16 cellular contexts compared by ENCODE assay signal in the genomic region with DNA sequence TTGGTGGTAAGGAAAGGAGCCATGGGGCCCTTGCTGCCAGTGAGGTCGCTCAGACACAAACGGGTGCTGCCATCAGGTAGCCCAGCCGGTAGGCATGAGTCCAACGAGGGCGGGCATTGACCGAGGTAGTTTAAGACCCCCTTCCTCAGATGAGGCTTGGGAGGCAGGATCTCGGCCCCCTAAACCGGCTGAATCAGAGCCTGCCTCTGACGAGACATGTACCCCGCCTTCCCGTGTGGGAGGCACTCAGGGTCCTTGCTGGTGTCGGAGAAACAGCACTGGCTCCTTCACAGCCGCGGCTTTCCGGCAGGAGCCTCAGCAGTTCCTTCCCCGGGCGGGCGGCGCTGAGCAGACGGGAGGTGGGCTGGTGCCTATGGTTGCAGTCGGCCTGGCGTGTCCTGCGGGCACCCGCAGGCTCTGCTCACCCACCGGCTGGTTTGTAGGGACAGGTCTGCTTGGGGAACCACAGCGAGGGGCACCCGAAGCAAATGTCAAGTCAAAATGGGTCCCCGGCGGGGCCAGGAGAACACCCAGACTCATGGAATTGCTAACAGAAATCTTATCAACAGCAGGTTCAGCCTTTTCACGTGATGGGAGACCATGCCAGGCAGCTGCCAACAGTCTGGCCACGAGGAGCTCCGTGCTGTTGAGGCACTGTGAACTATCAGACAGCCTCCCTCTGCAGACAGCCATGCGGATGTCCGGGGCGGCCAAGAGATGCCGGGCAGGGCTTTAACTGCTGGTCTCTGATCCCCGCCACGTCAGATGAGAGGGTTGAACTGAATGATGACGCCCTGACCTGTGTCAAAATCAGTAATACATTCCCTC. TPM values are rescaled to one million over a fixed set of nuclear protein-coding genes. Genes with fewer than 3 reads are reported as not detected.
"Had no signal": no experiment of that assay in that cellular context is flagged by ENCODE, and none has a peak within 500 bp of the region (broad histone marks: within the 10 kb centered on the region; RNA-seq: fewer than 3 reads in every experiment).

No MANE protein-coding gene starts in this region.

- H3K36me3 Mint-ChIP-seq: WTC11 had no signal

- H3K4me2 ChIP-seq: smooth muscle cell had no signal

- DNase-seq: activated CD4-positive, alpha-beta T cell treated with anti-CD3 and anti-CD28 coated beads, Interleukin-2, amount 10 ng/mL, durations not matched to agents 7 days and 5 days; activated CD8-positive, alpha-beta memory T cell treated with anti-CD3 and anti-CD28 coated beads for 24 hours; stimulated activated CD4-positive, alpha-beta T cell treated with anti-CD3 and anti-CD28 coated beads, Interleukin-2, amount 100 ng/mL, for 24 hours; testis had no signal

- H3K9me3 ChIP-seq: esophagus muscularis mucosa, mucosa of descending colon, testis had no signal

- H3K4me3 ChIP-seq: esophagus muscularis mucosa, lung, mucosa of descending colon, SK-N-MC, smooth muscle cell, testis had no signal

- H3K27ac Mint-ChIP-seq: activated CD4-positive, alpha-beta T cell treated with anti-CD3 and anti-CD28 coated beads, Interleukin-2, amount 10 ng/mL, durations not matched to agents 7 days and 5 days; natural killer cell treated with Interleukin-12 subunit alpha and Interleukin-12 subunit beta and Interleukin-15 and Interleukin-18, amount 100 ng/mL, for 72 hours; stimulated activated naive CD8-positive, alpha-beta T cell treated with anti-CD3 and anti-CD28 coated beads, Interleukin-15, Interleukin-2, amounts not matched to agents 100 ng/mL and 50 ng/mL, for 24 hours; WTC11 had no signal

- H3K27me3 ChIP-seq: testis had no signal

- H3K4me3 Mint-ChIP-seq: activated CD4-positive, alpha-beta T cell treated with anti-CD3 and anti-CD28 coated beads, Interleukin-2, amount 10 ng/mL, durations not matched to agents 7 days and 5 days; natural killer cell treated with Interleukin-12 subunit alpha and Interleukin-12 subunit beta and Interleukin-15 and Interleukin-18, amount 100 ng/mL, for 72 hours; stimulated activated naive CD8-positive, alpha-beta T cell treated with anti-CD3 and anti-CD28 coated beads, Interleukin-15, Interleukin-2, amounts not matched to agents 100 ng/mL and 50 ng/mL, for 24 hours had no signal

- FAIRE-seq: bronchial epithelial cell had no signal

- H3K9me3 Mint-ChIP-seq: activated CD4-positive, alpha-beta T cell treated with anti-CD3 and anti-CD28 coated beads, Interleukin-2, amount 10 ng/mL, durations not matched to agents 7 days and 5 days; natural killer cell treated with Interleukin-12 subunit alpha and Interleukin-12 subunit beta and Interleukin-15 and Interleukin-18, amount 100 ng/mL, for 72 hours; stimulated activated naive CD8-positive, alpha-beta T cell treated with anti-CD3 and anti-CD28 coated beads, Interleukin-15, Interleukin-2, amounts not matched to agents 100 ng/mL and 50 ng/mL, for 24 hours; WTC11 had no signal

- H3K36me3 ChIP-seq: esophagus muscularis mucosa had no signal

- ATAC-seq: mucosa of descending colon; natural killer cell treated with Interleukin-12 subunit alpha and Interleukin-12 subunit beta and Interleukin-15 and Interleukin-18, amount 100 ng/mL, for 72 hours; WTC11 had no signal

- H3K27ac ChIP-seq: esophagus muscularis mucosa, SK-N-MC, testis had no signal

RNA-seq across cellular contexts. Expression of gene KCNG2, which starts 2.8 kb away (rescaled TPM):
- total RNA-seq: activated CD4-positive, alpha-beta T cell treated with anti-CD3 and anti-CD28 coated beads, Interleukin-2, amount 10 ng/mL, durations not matched to agents 7 days and 5 days; bronchial epithelial cell; natural killer cell treated with Interleukin-12 subunit alpha and Interleukin-12 subunit beta and Interleukin-15 and Interleukin-18, amount 100 ng/mL, for 72 hours; osteocyte; smooth muscle cell; T-helper 1 cell treated with Interleukin-12 subunit alpha and Interleukin-12 subunit beta and Interleukin-4 antibody, amounts not matched to agents 30 ng/mL and 1 ng/mL, for 36 hours had no signal
- polyA plus RNA-seq: aorta had no signal
